Comparison of ENCODE assay signal across 12 cellular contexts in genomic region chr1:27572679-27573426, GRCh38. TPM values are rescaled to one million over a fixed set of nuclear protein-coding genes. Genes with fewer than 3 reads are reported as not detected.
DNase-seq lines count a peak whose midpoint lies in the region; ATAC-seq and TF ChIP-seq lines count a peak whose summit lies in the region.
"Had no signal": no experiment of that assay in that cellular context is flagged by ENCODE, and none has a peak within 500 bp of the region (broad histone marks: within the 10 kb centered on the region; RNA-seq: fewer than 3 reads in every experiment).

No MANE protein-coding gene starts in this region.

- no peaks in the 10 kb centered on the region for H3K9me3 ChIP-seq in mesodermal cell (ENCODE audit: control insufficient read depth, low read length)
- H3K9me3 ChIP-seq in thyroid gland = no peaks in the 10 kb centered on the region

- DNase-seq in DMS79 treated with DMSO at 0.1 percent for 48 hours (lab: John Stamatoyannopoulos, UW) (peak; percentile 33), DMS79 (lab: John Stamatoyannopoulos, UW) (no peak), thyroid gland (peak; percentile 73 to 78), epidermal melanocyte (ENCODE audit: insufficient read length, low spot score) (no peak)
- DNase-seq: 8988T; activated CD4-positive, alpha-beta memory T cell treated with anti-CD3 and anti-CD28 coated beads for 36 hours; effector memory CD8-positive, alpha-beta T cell; NCI-H2081 treated with DMSO at 0.1 percent for 48 hours had no signal

- TF ChIP-seq CTCF in thyroid gland (IDR thresholded peaks at IDR 0.05) = no peak

- 41 to 45% methylated on average over 9 to 11 of the region's 14 CpGs for WGBS in mesodermal cell (ENCODE audit: insufficient coverage in 2 of 2), 2 experiments
- 46 to 47% methylated on average over 14 of the region's 14 CpGs for WGBS in thyroid gland, 2 donors

- intact Hi-C loops in thyroid gland (cut with DNase I) = no loop called here

- no peak overlapping the region for H3K4me3 ChIP-seq in mesodermal cell (ENCODE audit: extremely low read depth, insufficient read depth, low read length, poor library complexity, severe bottlenecking)
- no peak overlapping the region for H3K4me3 ChIP-seq in thyroid gland (replicated peaks in 1 of 3)

- TF ChIP-seq POLR2A in thyroid gland (IDR thresholded peaks at IDR 0.05) = peak in 1 of 2 donors; percentile 17

- H3K27ac ChIP-seq in cingulate gyrus (ENCODE audit: low read depth, low read length) = peak overlapping the region; percentile 86
- peak overlapping the region; percentile 71 for H3K27ac ChIP-seq in mesodermal cell (ENCODE audit: low read depth, low read length, severe bottlenecking)
- H3K27ac ChIP-seq in thyroid gland = peak overlapping the region; percentile 87 to 98 (median 88)

- H3K27me3 ChIP-seq in thyroid gland = no peaks in the 10 kb centered on the region

- H3K36me3 ChIP-seq in mesodermal cell (ENCODE audit: control insufficient read depth, insufficient read depth, low read length) (peaks cover under 1% of the 10 kb centered on the region), thyroid gland (no peaks in the 10 kb centered on the region)

- H3K4me1 ChIP-seq in mesodermal cell (ENCODE audit: control insufficient read depth, insufficient read depth, low read length, poor library complexity, severe bottlenecking) (peaks cover 91% of the 10 kb centered on the region), thyroid gland (peaks cover 76 to 92% of the 10 kb centered on the region in 2 donors)

- ATAC-seq in GM18907 (IDR thresholded peaks at IDR 0.05; ENCODE audit: unreplicated experiment) (no peak), HG02588 (IDR thresholded peaks at IDR 0.05; ENCODE audit: unreplicated experiment) (no peak)
- ATAC-seq: effector memory CD8-positive, alpha-beta T cell had no signal

RNA-seq across cellular contexts. Expression of gene AHDC1, which starts 31.1 kb away (rescaled TPM):
- 44.6 TPM for polyA plus RNA-seq in mesodermal cell (2013, experiment 1 of 2)
- polyA plus RNA-seq in mesodermal cell (2013, experiment 2 of 2) = 35.0 TPM
- 10 to 100 TPM; 25.5 to 91.4 (median 47.8) TPM for total RNA-seq in thyroid gland

Comparison
In these comparisons a context has a peak if more than half of its experiments do, and no peak if none do; other contexts are left out.
1. DNase-seq: peak in DMS79 treated with DMSO at 0.1 percent for 48 hours (single experiment) and thyroid gland (2 of 2); none in DMS79 (single experiment) and epidermal melanocyte (single experiment).
2. Peak in every context shown above with its lines, with median percentiles within 50 percentile points of each other: H3K27ac ChIP-seq.